ENCODE assay signal across 8 cellular contexts in genomic region chr17:50630524-50631194, GRCh38. TPM values are rescaled to one million over a fixed set of nuclear protein-coding genes. Genes with fewer than 3 reads are reported as not detected.
DNase-seq lines count a peak whose midpoint lies in the region; ATAC-seq and TF ChIP-seq lines count a peak whose summit lies in the region.

No MANE protein-coding gene starts in this region.

- H3K4me3 ChIP-seq in cardiac muscle cell = no peak overlapping the region

- H3K9me3 ChIP-seq in cardiac muscle cell (ENCODE audit: low read depth) = no peaks in the 10 kb centered on the region

- H3K27ac ChIP-seq in cardiac muscle cell = no peak overlapping the region

- H3K36me3 ChIP-seq in cardiac muscle cell = no peaks in the 10 kb centered on the region

- DNase-seq in A172 (ENCODE audit: low spot score) (peak; percentile 55), GM13977 (ENCODE audit: low spot score) (peak; percentile 78), OCI-M1 (lab: John Stamatoyannopoulos, UW) (peak; percentile 20), cardiac muscle cell (ENCODE audit: low read depth in 1 of 2, low spot score in 1 of 2) (peak; percentile 23 to 49), Ammon's horn (ENCODE audit: low spot score) (no peak)
- DNase-seq in stimulated activated CD4-positive, alpha-beta T cell treated with anti-CD3 and anti-CD28 coated beads, Interleukin-1b, Interleukin-23, amount 100 ng/mL, for 24 hours (ENCODE audit: low read depth in 4 of 4, low spot score in 1 of 4) = peak; percentile 13 to 46 (median 24)

- no peaks in the 10 kb centered on the region for H3K36me3 Mint-ChIP-seq in activated T-helper 17 cell treated with anti-CD3 and anti-CD28 coated beads, Interleukin-2, amount 50 U/mL, for 72 hours (ENCODE audit: low read depth)

- no peak overlapping the region for H3K4me3 Mint-ChIP-seq in activated T-helper 17 cell treated with anti-CD3 and anti-CD28 coated beads, Interleukin-2, amount 50 U/mL, for 72 hours

- H3K27me3 ChIP-seq in cardiac muscle cell = peaks cover 44% of the 10 kb centered on the region

- H3K27me3 Mint-ChIP-seq in activated T-helper 17 cell treated with anti-CD3 and anti-CD28 coated beads, Interleukin-2, amount 50 U/mL, for 72 hours = peaks cover 47% of the 10 kb centered on the region

- H3K4me1 ChIP-seq in cardiac muscle cell (ENCODE audit: low read depth) = peaks cover 12% of the 10 kb centered on the region

- no peaks in the 10 kb centered on the region for H3K9me3 Mint-ChIP-seq in activated T-helper 17 cell treated with anti-CD3 and anti-CD28 coated beads, Interleukin-2, amount 50 U/mL, for 72 hours

- in situ Hi-C loops in GM13977 (cut with MboI; ENCODE audit: low pct_unique_long_range_greater_than_20kb, low sequenced_read_pairs, unreplicated experiment) = no loop called here

- peak; percentile 75 for ATAC-seq in activated T-helper 17 cell treated with anti-CD3 and anti-CD28 coated beads, Interleukin-2, amount 50 U/mL, for 72 hours (replicated peaks)
- ATAC-seq in GM18858 (IDR thresholded peaks at IDR 0.05; ENCODE audit: unreplicated experiment) = no peak

- TF ChIP-seq CTCF in GM13977 (IDR thresholded peaks at IDR 0.05; ENCODE audit: extremely low read depth, insufficient read depth, missing control alignments) (peak; percentile 75), cardiac muscle cell (IDR thresholded peaks at IDR 0.05; ENCODE audit: low read depth, low read length) (peak; percentile 79)

- H3K27ac Mint-ChIP-seq in activated T-helper 17 cell treated with anti-CD3 and anti-CD28 coated beads, Interleukin-2, amount 50 U/mL, for 72 hours = no peak overlapping the region

- H3K4me1 Mint-ChIP-seq in activated T-helper 17 cell treated with anti-CD3 and anti-CD28 coated beads, Interleukin-2, amount 50 U/mL, for 72 hours = peaks cover 10% of the 10 kb centered on the region

RNA-seq across cellular contexts. Expression of gene ABCC3, which starts 4.0 kb away (rescaled TPM):
- total RNA-seq in A172 (2014; rRNA removed; shearing (Covaris generic)) = 28.1 and 35.0 TPM in 2 replicates
- under 1 TPM in 1 of 2 donors, not detected in 1; 0.40 TPM for total RNA-seq in activated T-helper 17 cell treated with anti-CD3 and anti-CD28 coated beads, Interleukin-2, amount 50 U/mL, for 72 hours
- total RNA-seq in cardiac muscle cell = not detected in 2 replicates
- 0.06 and 0.53 TPM in 2 replicates for polyA plus RNA-seq in cardiac muscle cell

Comparison
In these comparisons a context has a peak if more than half of its experiments do, and no peak if none do; other contexts are left out.
1. RNA of gene ABCC3, which starts 4.0 kb away (total RNA-seq): 28.1 to 35.0 TPM in A172; 0.40 TPM in activated T-helper 17 cell treated with anti-CD3 and anti-CD28 coated beads, Interleukin-2, amount 50 U/mL, for 72 hours and not detected in cardiac muscle cell; every median in the first group is over 10 times any median in the second.